20 cellular contexts compared by ENCODE assay signal in the genomic region with DNA sequence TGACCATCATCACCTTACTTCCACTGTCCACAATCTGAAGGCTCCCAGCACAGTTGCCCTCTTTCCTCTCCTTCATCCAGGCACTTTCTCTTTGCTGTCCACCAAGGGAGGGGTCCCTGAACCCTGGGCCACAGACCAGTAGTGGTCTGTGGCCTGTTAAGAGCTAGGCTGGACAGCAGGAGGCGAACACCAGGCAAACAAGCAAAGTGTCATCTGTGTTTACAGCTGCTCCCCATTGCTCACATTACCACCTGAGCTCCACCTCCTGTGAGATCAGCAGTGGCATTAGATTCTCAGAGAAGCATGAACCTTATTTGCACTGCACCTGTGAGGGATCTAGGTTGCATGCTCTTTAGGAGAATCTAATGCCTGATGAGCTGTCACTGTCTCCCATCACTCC. TPM values are rescaled to one million over a fixed set of nuclear protein-coding genes. Genes with fewer than 3 reads are reported as not detected.
"Had no signal": no experiment of that assay in that cellular context is flagged by ENCODE, and none has a peak within 500 bp of the region (broad histone marks: within the 10 kb centered on the region; RNA-seq: fewer than 3 reads in every experiment).

No MANE protein-coding gene starts in this region.

- H3K9me3 ChIP-seq: neutrophil, right atrium auricular region, tibial artery, uterus had no signal

- H3K4me1 ChIP-seq: uterus had no signal

- H3K27me3 ChIP-seq: neutrophil, right atrium auricular region, tibial artery, uterus had no signal

- H3K9me3 Mint-ChIP-seq: central memory CD8-positive, alpha-beta T cell had no signal

- DNase-seq: activated CD4-positive, alpha-beta T cell treated with anti-CD3 and anti-CD28 coated beads, Interleukin-2, amount 50 U/mL, for 48 hours; activated CD4-positive, CD25-positive, alpha-beta regulatory T cell treated with anti-CD3 and anti-CD28 coated beads, Interleukin-2, amount 50 U/mL, for 72 hours; activated CD8-positive, alpha-beta memory T cell treated with anti-CD3 and anti-CD28 coated beads, Interleukin-2, amount 10 ng/mL, durations not matched to agents 7 days and 5 days; activated gamma-delta T cell; activated T-cell treated with anti-CD3 and anti-CD28 coated beads, Interleukin-2, amount 50 U/mL, for 4 hours; amygdala; effector memory CD4-positive, alpha-beta T cell; erythroblast; glutamatergic neuron; left cardiac atrium; naive thymus-derived CD4-positive, alpha-beta T cell; small intestine; tibial artery; uterus had no signal

- H3K27me3 Mint-ChIP-seq: activated CD8-positive, alpha-beta memory T cell treated with anti-CD3 and anti-CD28 coated beads, Interleukin-2, amount 10 ng/mL, durations not matched to agents 7 days and 5 days; central memory CD8-positive, alpha-beta T cell had no signal

- ATAC-seq: activated CD8-positive, alpha-beta memory T cell treated with anti-CD3 and anti-CD28 coated beads, Interleukin-2, amount 10 ng/mL, durations not matched to agents 7 days and 5 days; activated T-cell treated with anti-CD3 and anti-CD28 coated beads, Interleukin-2, amount 50 U/mL, for 4 hours; left cardiac atrium; naive thymus-derived CD4-positive, alpha-beta T cell had no signal

- H3K27ac ChIP-seq: neutrophil, right atrium auricular region, tibial artery, uterus had no signal

- H3K4me1 Mint-ChIP-seq: activated CD8-positive, alpha-beta memory T cell treated with anti-CD3 and anti-CD28 coated beads, Interleukin-2, amount 10 ng/mL, durations not matched to agents 7 days and 5 days; central memory CD8-positive, alpha-beta T cell; naive thymus-derived CD4-positive, alpha-beta T cell had no signal

- H3K4me3 Mint-ChIP-seq: activated CD8-positive, alpha-beta memory T cell treated with anti-CD3 and anti-CD28 coated beads, Interleukin-2, amount 10 ng/mL, durations not matched to agents 7 days and 5 days; activated naive CD8-positive, alpha-beta T cell; activated T-cell treated with anti-CD3 and anti-CD28 coated beads, Interleukin-2, amount 50 U/mL, for 4 hours; brain; central memory CD8-positive, alpha-beta T cell; naive thymus-derived CD4-positive, alpha-beta T cell had no signal

- H3K4me3 ChIP-seq: lung, right atrium auricular region, tibial artery, uterus had no signal

- H3K36me3 Mint-ChIP-seq: activated CD8-positive, alpha-beta memory T cell treated with anti-CD3 and anti-CD28 coated beads, Interleukin-2, amount 10 ng/mL, durations not matched to agents 7 days and 5 days; activated naive CD8-positive, alpha-beta T cell; brain; naive thymus-derived CD4-positive, alpha-beta T cell had no signal

- H3K36me3 ChIP-seq: neutrophil, right atrium auricular region, tibial artery, uterus had no signal

- H3K27ac Mint-ChIP-seq: activated CD8-positive, alpha-beta memory T cell treated with anti-CD3 and anti-CD28 coated beads, Interleukin-2, amount 10 ng/mL, durations not matched to agents 7 days and 5 days; activated naive CD8-positive, alpha-beta T cell; brain; naive thymus-derived CD4-positive, alpha-beta T cell had no signal

RNA-seq across cellular contexts. Expression of a gene that starts 27.7 kb away (rescaled TPM):
- total RNA-seq: activated CD8-positive, alpha-beta memory T cell treated with anti-CD3 and anti-CD28 coated beads, Interleukin-2, amount 10 ng/mL, durations not matched to agents 7 days and 5 days had no signal
